In the genomic region with DNA sequence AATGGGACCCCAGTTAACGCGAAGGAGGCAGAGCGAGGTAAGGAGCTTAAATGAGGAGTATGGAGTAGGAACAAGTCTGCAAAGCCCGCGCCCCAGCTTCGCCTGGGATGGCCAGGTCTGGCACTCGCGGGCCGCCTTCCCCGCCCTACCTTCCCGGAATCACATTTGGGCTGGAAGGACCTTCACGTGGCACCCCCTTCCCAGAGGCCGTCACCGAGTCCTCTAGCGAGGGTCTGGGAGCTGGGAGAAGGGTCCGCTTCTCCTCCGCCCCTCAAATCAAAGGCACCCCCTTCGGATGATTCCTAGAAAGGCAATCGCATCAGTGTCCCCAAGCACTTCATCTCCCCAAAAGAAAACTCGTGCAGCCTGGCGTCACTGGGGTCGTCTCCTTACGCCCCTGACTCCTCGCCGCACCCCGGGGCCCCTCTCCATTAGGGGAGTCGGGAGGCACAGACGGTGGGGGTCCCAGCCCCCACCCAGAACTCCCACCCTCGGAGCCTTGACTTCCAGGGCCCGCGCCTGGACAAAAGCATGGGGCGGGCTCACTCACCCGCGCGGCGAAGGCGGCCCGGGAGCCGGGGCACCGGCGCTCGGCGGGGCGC, we compare ENCODE assay signal across 8 cellular contexts. TPM values are rescaled to one million over a fixed set of nuclear protein-coding genes. Genes with fewer than 3 reads are reported as not detected.
DNase-seq lines count a peak whose midpoint lies in the region; ATAC-seq, FAIRE-seq and TF ChIP-seq lines count a peak whose summit lies in the region.

No MANE protein-coding gene starts in this region.

- WGBS in K562 (ENCODE audit: insufficient coverage, low coverage, missing lambda C conversion rate), result 11% methylated on average over 18 of the region's 44 CpGs
- WGBS in HepG2 (ENCODE audit: low lambda C conversion rate), result 33% methylated on average over 18 of the region's 44 CpGs

- no peaks in the 10 kb centered on the region for H3K9me3 Mint-ChIP-seq in type B pancreatic cell

- H3K27me3 Mint-ChIP-seq in type B pancreatic cell, result peaks cover 62% of the 10 kb centered on the region

- BruUV-seq in K562 (replicated peaks; lab: Mats Ljungman, UMichigan) (no TSS peak), HepG2 (replicated peaks; lab: Mats Ljungman, UMichigan) (no TSS peak)

- ATAC-seq in K562, result no peak
- ATAC-seq in HepG2, result no peak
- no peak for ATAC-seq in GM19023 (IDR thresholded peaks at IDR 0.05; ENCODE audit: unreplicated experiment)

- H3K4me3 ChIP-seq in K562 (peak overlapping the region; percentile 24; the same call in 1 of the 2 replicates), HepG2 (replicated peaks in 1 of 3; ENCODE audit: insufficient read depth in 1 of 3, low read depth in 2 of 3, low read length in 3 of 3) (peak overlapping the region; percentile 49 to 71 (median 68); a peak in 5 of 6 replicates)

- H3K9me1 ChIP-seq in K562 (ENCODE audit: control insufficient read depth, insufficient read depth, low read length), result no peaks in the 10 kb centered on the region

- no peak overlapping the region for H3K27ac Mint-ChIP-seq in type B pancreatic cell

- FAIRE-seq in K562 (lab: Jason Lieb, UNC), result no peak
- no peak for FAIRE-seq in HepG2 (lab: Jason Lieb, UNC)

- H3K4me3 Mint-ChIP-seq in type B pancreatic cell, result peak overlapping the region; percentile 83

- POLR2A ChIA-PET in K562 (lab: Yijun Ruan, JAX) (interaction anchor here (1.2 kb wide), 1 partner anchor 231 kb away, joined by 3 read pairs; no protein-coding TSS in a partner anchor), HepG2 (lab: Yijun Ruan, JAX) (no interaction called here)

- DNase-seq in activated CD8-positive, alpha-beta memory T cell treated with anti-CD3 and anti-CD28 coated beads, Interleukin-2, amount 50 U/mL, for 48 hours, result peak; percentile 54
- DNase-seq in activated CD8-positive, alpha-beta memory T cell treated with anti-CD3 and anti-CD28 coated beads for 24 hours, result no peak
- DNase-seq in K562 (ENCODE audit: extremely low read depth in 1 of 4, low spot score in 3 of 4) (no peak), HepG2 (ENCODE audit: low spot score) (no peak), type B pancreatic cell (ENCODE audit: extremely low spot score, unreplicated experiment) (no peak), NCI-H2081 (lab: John Stamatoyannopoulos, UW) (no peak)
- DNase-seq in stimulated activated CD4-positive, alpha-beta T cell treated with anti-CD3 and anti-CD28 coated beads, Interleukin-4, amount 100 ng/mL, for 24 hours, result no peak

- no peaks in the 10 kb centered on the region for H3K9me3 ChIP-seq in K562 (replicated peaks; ENCODE audit: control insufficient read depth, insufficient read depth, low read depth, low read length)
- H3K9me3 ChIP-seq in HepG2 (ENCODE audit: low read length), result no peaks in the 10 kb centered on the region

- in situ Hi-C loops in K562 (cut with MboI) (no loop called here), HepG2 (cut with HindIII; ENCODE audit: extremely low pct_ligation_motif_present, low pct_unique_long_range_greater_than_20kb) (no loop called here)

- H3K79me2 ChIP-seq in K562 (ENCODE audit: control insufficient read depth, insufficient read depth, low read length), result no peaks in the 10 kb centered on the region
- no peaks in the 10 kb centered on the region for H3K79me2 ChIP-seq in HepG2 (ENCODE audit: insufficient read depth, low read length)

- peaks cover 8% of the 10 kb centered on the region for H3K4me1 Mint-ChIP-seq in type B pancreatic cell (ENCODE audit: unreplicated experiment)

- intact Hi-C loops in K562 (cut with micrococcal nuclease), result no loop called here
- intact Hi-C loops in HepG2 (cut with micrococcal nuclease; ENCODE audit: unreplicated experiment), result no loop called here

- CTCF ChIA-PET in K562 (lab: Yijun Ruan, JAX; ENCODE audit: low intra/inter-chr PET ratio) (no interaction called here), HepG2 (lab: Yijun Ruan, JAX; ENCODE audit: low intra/inter-chr PET ratio, low total read pairs) (no interaction called here)

- no peaks in the 10 kb centered on the region for H3K36me3 Mint-ChIP-seq in type B pancreatic cell

- peak overlapping the region in 1 of 2 experiments; percentile 58; a peak in 2 of 4 replicates for H3K9ac ChIP-seq in K562 (ENCODE audit: insufficient read depth in 1 of 2, low read depth in 2 of 2, low read length in 2 of 2)
- H3K9ac ChIP-seq in HepG2 (ENCODE audit: insufficient read depth, low read depth, low read length), result no peak overlapping the region

- H3K27me3 ChIP-seq in K562 (ENCODE audit: control insufficient read depth in 2 of 2, insufficient read depth in 2 of 2, low read length in 2 of 2) (no peaks in the 10 kb centered on the region; a peak in 1 of 5 replicates), HepG2 (ENCODE audit: control insufficient read depth in 1 of 2, insufficient read depth in 2 of 2, low read length in 2 of 2) (peaks cover 0 to 25% of the 10 kb centered on the region in 2 experiments; a peak in 2 of 5 replicates)

- H3K36me3 ChIP-seq in K562 (ENCODE audit: control insufficient read depth, insufficient read depth, low read length), result no peaks in the 10 kb centered on the region
- H3K36me3 ChIP-seq in HepG2 (replicated peaks in 1 of 2; ENCODE audit: control insufficient read depth in 1 of 2, insufficient read depth in 2 of 2, low read length in 2 of 2), result no peaks in the 10 kb centered on the region

- no peaks in the 10 kb centered on the region for H4K20me1 ChIP-seq in K562 (replicated peaks; ENCODE audit: control insufficient read depth, insufficient read depth, low read length)
- no peaks in the 10 kb centered on the region for H4K20me1 ChIP-seq in HepG2 (ENCODE audit: insufficient read depth, low read length)

- no peak overlapping the region for H3K4me2 ChIP-seq in K562 (ENCODE audit: insufficient read depth, low read length)
- peak overlapping the region; percentile 80 for H3K4me2 ChIP-seq in HepG2 (ENCODE audit: low read depth, low read length)

- no peak for TF ChIP-seq EP300 in K562 (IDR thresholded peaks at IDR 0.05; ENCODE audit: low read length)
- no peak for TF ChIP-seq EP300 in HepG2 (IDR thresholded peaks at IDR 0.05; ENCODE audit: low read depth in 2 of 2, low read length in 2 of 2)
- TF ChIP-seq EP300 in HepG2 (CRISPR knock-in tag; IDR thresholded peaks at IDR 0.05; ENCODE audit: borderline replicate concordance), result no peak

- no peak for TF ChIP-seq POLR2A in K562 (conservative IDR thresholded peaks at IDR 0.05)
- TF ChIP-seq POLR2A in HepG2 (IDR thresholded peaks at IDR 0.05; ENCODE audit: insufficient read depth in 1 of 2, low read depth in 2 of 2, low read length in 2 of 2), result no peak

- no peak for TF ChIP-seq CTCF in K562 (IDR thresholded peaks at IDR 0.05 in 2 of 3, conservative IDR thresholded peaks at IDR 0.05 in 1 of 3; ENCODE audit: insufficient read depth in 2 of 3, low read depth in 1 of 3, low read length in 3 of 3)
- TF ChIP-seq CTCF in HepG2 (CRISPR knock-in tag; IDR thresholded peaks at IDR 0.05), result no peak
- no peak for TF ChIP-seq CTCF in type B pancreatic cell (conservative IDR thresholded peaks at IDR 0.05)

- TF ChIP-seq RAD21 in K562 (CRISPR knock-in tag; conservative IDR thresholded peaks at IDR 0.05 in 1 of 2, IDR thresholded peaks at IDR 0.05 in 1 of 2), result no peak
- no peak for TF ChIP-seq RAD21 in HepG2 (CRISPR knock-in tag; IDR thresholded peaks at IDR 0.05)

- peak overlapping the region; percentile 38; the same call in 1 of the 2 replicates for H2AFZ ChIP-seq in K562 (ENCODE audit: low read depth, low read length)
- H2AFZ ChIP-seq in HepG2 (ENCODE audit: low read length), result no peak overlapping the region

- peaks cover 0 to 11% of the 10 kb centered on the region in 2 experiments; a peak in 2 of 5 replicates for H3K4me1 ChIP-seq in K562 (replicated peaks in 1 of 2; ENCODE audit: control insufficient read depth in 2 of 2, insufficient read depth in 2 of 2, low read length in 2 of 2)
- peaks cover 10% of the 10 kb centered on the region for H3K4me1 ChIP-seq in HepG2 (ENCODE audit: insufficient read depth, low read length)

- H3K27ac ChIP-seq in K562 (ENCODE audit: extremely low read depth, low read depth, low read length), result no peak overlapping the region
- no peak overlapping the region for H3K27ac ChIP-seq in HepG2 (ENCODE audit: extremely low read length, insufficient read depth, low read length)

RNA-seq across cellular contexts. Expression of a gene that starts 0.4 kb away (rescaled TPM):
- total RNA-seq in K562 (2011; cell fraction: chromatin; rRNA removed; ENCODE audit: low replicate concordance), result 0.62 and 1.2 TPM in 2 replicates
- 0.50 and 1.6 TPM in 2 replicates for total RNA-seq in K562 (2011; cell fraction: nucleolus; rRNA removed)
- 0.46 and 0.51 TPM in 2 replicates for total RNA-seq in K562 (2011; cell fraction: nucleoplasm; rRNA removed)
- total RNA-seq in K562 (2014; rRNA removed), result 0.20 TPM in 1 of 2 replicates, not detected in the other
- 0.11 TPM in 1 of 2 replicates, not detected in the other for total RNA-seq in K562 (2014; rRNA removed; fragmentation: Illumina TruSeq; extraction: Trizol)
- 0.04 and 0.18 TPM in 2 replicates for total RNA-seq in K562 (2015; rRNA removed; fragmentation: Illumina TruSeq; extraction: Trizol)
- 0.53 and 0.74 TPM in 2 replicates for total RNA-seq in K562 (2021)
- 0.07 and 0.13 TPM in 2 replicates for polyA plus RNA-seq in K562 (2011; rRNA removed)
- 0.07 TPM in 1 of 2 replicates, not detected in the other for polyA plus RNA-seq in K562 (2011; cell fraction: cytosol; rRNA removed)
- 0.20 TPM in 2 replicates for polyA plus RNA-seq in K562 (2011; cell fraction: nucleus; rRNA removed)
- polyA plus RNA-seq in K562 (2012), result 0.14 and 0.32 TPM in 2 replicates
- 0.07 and 0.22 TPM in 2 replicates for polyA plus RNA-seq in K562 (2014; fragmentation: Illumina TruSeq; extraction: Trizol)
- under 1 TPM; 0.11 to 0.21 TPM for polyA plus RNA-seq in K562 (2014; fragmentation: Nextera tagmentation; extraction: Ambion mirVana)
- not detected in 2 replicates for polyA plus RNA-seq in K562 (2014; rRNA removed)
- 0.03 and 0.04 TPM in 2 replicates for polyA minus RNA-seq in K562 (2011; rRNA and poly(A)+ RNA removed)
- polyA minus RNA-seq in K562 (2011; cell fraction: cytosol; rRNA and poly(A)+ RNA removed), result not detected in 2 replicates
- 0.13 and 0.22 TPM in 2 replicates for polyA minus RNA-seq in K562 (2011; cell fraction: nucleus; rRNA and poly(A)+ RNA removed)
- total RNA-seq in HepG2 (2016; rRNA removed; fragmentation: Illumina TruSeq; extraction: Trizol), result 22.1 and 34.9 TPM in 2 replicates
- total RNA-seq in HepG2 (2016; cell fraction: cytosol; rRNA removed; fragmentation: Illumina TruSeq; extraction: Trizol; ENCODE audit: low read depth), result 2.0 and 2.1 TPM in 2 replicates
- 21.3 and 34.0 TPM in 2 replicates for total RNA-seq in HepG2 (2016; cell fraction: insoluble cytoplasmic fraction; rRNA removed; fragmentation: Illumina TruSeq; extraction: Trizol)
- total RNA-seq in HepG2 (2016; cell fraction: membrane; rRNA removed; fragmentation: Illumina TruSeq; extraction: Trizol), result 7.4 and 7.6 TPM in 2 replicates
- total RNA-seq in HepG2 (2016; cell fraction: nucleus; rRNA removed; fragmentation: Illumina TruSeq; extraction: Trizol), result 49.0 and 59.0 TPM in 2 replicates
- polyA plus RNA-seq in HepG2 (2011; rRNA removed), result 6.6 and 10.6 TPM in 2 replicates
- polyA plus RNA-seq in HepG2 (2011; cell fraction: cytosol; rRNA removed), result 3.9 and 5.9 TPM in 2 replicates
- 43.3 and 62.6 TPM in 2 replicates for polyA plus RNA-seq in HepG2 (2011; cell fraction: nucleus; rRNA removed)
- polyA plus RNA-seq in HepG2 (2012), result 5.0 and 10.2 TPM in 2 replicates
- polyA plus RNA-seq in HepG2 (2016; cell fraction: cytosol; fragmentation: Illumina TruSeq; extraction: Trizol; ENCODE audit: low read depth), result 0.33 and 0.51 TPM in 2 replicates
- 12.9 and 13.4 TPM in 2 replicates for polyA plus RNA-seq in HepG2 (2016; cell fraction: insoluble cytoplasmic fraction; fragmentation: Illumina TruSeq; extraction: Trizol; ENCODE audit: low read depth)
- 1.8 and 2.0 TPM in 2 replicates for polyA plus RNA-seq in HepG2 (2016; cell fraction: membrane; fragmentation: Illumina TruSeq; extraction: Trizol; ENCODE audit: low read depth)
- polyA plus RNA-seq in HepG2 (2016; cell fraction: nucleus; fragmentation: Illumina TruSeq; extraction: Trizol; ENCODE audit: insufficient read depth, low read depth), result 30.9 and 33.2 TPM in 2 replicates
- polyA minus RNA-seq in HepG2 (2011; rRNA and poly(A)+ RNA removed; ENCODE audit: low replicate concordance), result 0.07 and 52.0 TPM in 2 replicates
- 11.6 and 12.7 TPM in 2 replicates for polyA minus RNA-seq in HepG2 (2011; cell fraction: cytosol; rRNA and poly(A)+ RNA removed)
- polyA minus RNA-seq in HepG2 (2011; cell fraction: nucleus; rRNA and poly(A)+ RNA removed), result 90.5 and 92.6 TPM in 2 replicates
- 3.4 and 16.8 TPM in 2 replicates for total RNA-seq in type B pancreatic cell (ENCODE audit: low replicate concordance)
